Comparison of ENCODE assay signal across 1 cellular context in genomic region chr20:34375977-34376430, GRCh38.
TF ChIP-seq lines count a peak whose summit lies in the region.

No MANE protein-coding gene starts in this region.

TF ChIP-seq in HEK293, 187 proteins besides CTCF, POLR2A, EP300 and RAD21 (continued from another document and continues in another):
- TF ChIP-seq ZNF23 (tag by site-specific recombination; IDR thresholded peaks at IDR 0.05; ENCODE audit: borderline replicate concordance) (no peak), ZNF548 (tag by site-specific recombination; IDR thresholded peaks at IDR 0.05) (no peak), ZNF324 (tag by site-specific recombination; IDR thresholded peaks at IDR 0.05) (no peak), GLIS2 (tag by site-specific recombination; IDR thresholded peaks at IDR 0.05) (peak; percentile 18; the same call in 1 of the 2 replicates), ZNF670 (tag by site-specific recombination; IDR thresholded peaks at IDR 0.05; ENCODE audit: low read depth) (no peak), ZNF266 (tag by site-specific recombination; IDR thresholded peaks at IDR 0.05; ENCODE audit: low read depth) (no peak), GLI2 (tag by site-specific recombination; IDR thresholded peaks at IDR 0.05; ENCODE audit: borderline replicate concordance, low read depth) (no peak), ZNF211 (tag by site-specific recombination; IDR thresholded peaks at IDR 0.05; ENCODE audit: low read depth) (no peak), ZNF280D (tag by site-specific recombination; IDR thresholded peaks at IDR 0.05) (no peak), ZNF544 (tag by site-specific recombination; IDR thresholded peaks at IDR 0.05) (no peak), ZNF555 (tag by site-specific recombination; conservative IDR thresholded peaks at IDR 0.05) (no peak), ZIC2 (tag by site-specific recombination; IDR thresholded peaks at IDR 0.05) (no peak), ZBTB8A (tag by site-specific recombination; IDR thresholded peaks at IDR 0.05) (no peak), ZNF645 (tag by site-specific recombination; IDR thresholded peaks at IDR 0.05) (no peak), ZNF2 (tag by site-specific recombination; IDR thresholded peaks at IDR 0.05) (no peak), ZBTB1 (tag by site-specific recombination; IDR thresholded peaks at IDR 0.05) (no peak), OVOL3 (tag by site-specific recombination; IDR thresholded peaks at IDR 0.05) (no peak), ZNF449 (tag by site-specific recombination; IDR thresholded peaks at IDR 0.05) (no peak), ZNF707 (tag by site-specific recombination; IDR thresholded peaks at IDR 0.05) (no peak), ZNF114 (tag by site-specific recombination; IDR thresholded peaks at IDR 0.05) (no peak), ZNF202 (tag by site-specific recombination; IDR thresholded peaks at IDR 0.05; ENCODE audit: borderline replicate concordance) (no peak), KLF9 (tag by site-specific recombination; IDR thresholded peaks at IDR 0.05; ENCODE audit: low read depth) (no peak), ZNF580 (tag by site-specific recombination; IDR thresholded peaks at IDR 0.05) (no peak), HOXC10 (CRISPR knock-in tag; IDR thresholded peaks at IDR 0.05) (no peak), ZNF10 (tag by site-specific recombination; IDR thresholded peaks at IDR 0.05) (0 out of 2 replicates have a peak, but pooled peaks have one; percentile 14), ZNF248 (tag by site-specific recombination; IDR thresholded peaks at IDR 0.05) (no peak), TSHZ1 (tag by site-specific recombination; IDR thresholded peaks at IDR 0.05; ENCODE audit: borderline replicate concordance) (no peak), ZNF433 (tag by site-specific recombination; IDR thresholded peaks at IDR 0.05; ENCODE audit: low read depth) (no peak), KLF16 (tag by site-specific recombination; IDR thresholded peaks at IDR 0.05) (no peak), MYNN (tag by site-specific recombination; IDR thresholded peaks at IDR 0.05; ENCODE audit: borderline replicate concordance) (no peak), ZNF521 (tag by site-specific recombination; IDR thresholded peaks at IDR 0.05) (no peak), SP3 (tag by site-specific recombination; IDR thresholded peaks at IDR 0.05) (no peak), ZNF223 (tag by site-specific recombination; IDR thresholded peaks at IDR 0.05) (no peak), ZSCAN23 (tag by site-specific recombination; IDR thresholded peaks at IDR 0.05) (no peak), ZNF341 (tag by site-specific recombination; IDR thresholded peaks at IDR 0.05; ENCODE audit: low read depth) (no peak), ZNF138 (tag by site-specific recombination; IDR thresholded peaks at IDR 0.05; ENCODE audit: borderline replicate concordance) (no peak), ZNF76 (tag by site-specific recombination; IDR thresholded peaks at IDR 0.05; ENCODE audit: borderline replicate concordance, low read depth) (no peak), SCRT1 (tag by site-specific recombination; IDR thresholded peaks at IDR 0.05; ENCODE audit: borderline replicate concordance) (no peak), ZNF398 (tag by site-specific recombination; IDR thresholded peaks at IDR 0.05) (no peak), KLF10 (tag by site-specific recombination; IDR thresholded peaks at IDR 0.05) (no peak), ZNF488 (tag by site-specific recombination; IDR thresholded peaks at IDR 0.05) (no peak), ZNF335 (tag by site-specific recombination; conservative IDR thresholded peaks at IDR 0.05) (no peak), ZNF175 (tag by site-specific recombination; IDR thresholded peaks at IDR 0.05) (no peak), ZNF221 (tag by site-specific recombination; IDR thresholded peaks at IDR 0.05; ENCODE audit: borderline replicate concordance) (no peak), ZNF184 (tag by site-specific recombination; IDR thresholded peaks at IDR 0.05) (no peak), ZFHX2 (tag by site-specific recombination; conservative IDR thresholded peaks at IDR 0.05) (peak; percentile 42), KLF8 (tag by site-specific recombination; IDR thresholded peaks at IDR 0.05) (no peak), ZNF776 (tag by site-specific recombination; IDR thresholded peaks at IDR 0.05; ENCODE audit: borderline replicate concordance) (no peak), ZNF596 (tag by site-specific recombination; IDR thresholded peaks at IDR 0.05) (no peak), ZNF394 (tag by site-specific recombination; IDR thresholded peaks at IDR 0.05; ENCODE audit: borderline replicate concordance) (no peak)
- TF ChIP-seq, protein P1, sequence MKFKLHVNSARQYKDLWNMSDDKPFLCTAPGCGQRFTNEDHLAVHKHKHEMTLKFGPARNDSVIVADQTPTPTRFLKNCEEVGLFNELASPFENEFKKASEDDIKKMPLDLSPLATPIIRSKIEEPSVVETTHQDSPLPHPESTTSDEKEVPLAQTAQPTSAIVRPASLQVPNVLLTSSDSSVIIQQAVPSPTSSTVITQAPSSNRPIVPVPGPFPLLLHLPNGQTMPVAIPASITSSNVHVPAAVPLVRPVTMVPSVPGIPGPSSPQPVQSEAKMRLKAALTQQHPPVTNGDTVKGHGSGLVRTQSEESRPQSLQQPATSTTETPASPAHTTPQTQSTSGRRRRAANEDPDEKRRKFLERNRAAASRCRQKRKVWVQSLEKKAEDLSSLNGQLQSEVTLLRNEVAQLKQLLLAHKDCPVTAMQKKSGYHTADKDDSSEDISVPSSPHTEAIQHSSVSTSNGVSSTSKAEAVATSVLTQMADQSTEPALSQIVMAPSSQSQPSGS (tag by site-specific recombination; IDR thresholded peaks at IDR 0.05; ENCODE audit: low read depth), result peak; percentile 9; the same call in 1 of the 2 replicates
- TF ChIP-seq, protein P2, sequence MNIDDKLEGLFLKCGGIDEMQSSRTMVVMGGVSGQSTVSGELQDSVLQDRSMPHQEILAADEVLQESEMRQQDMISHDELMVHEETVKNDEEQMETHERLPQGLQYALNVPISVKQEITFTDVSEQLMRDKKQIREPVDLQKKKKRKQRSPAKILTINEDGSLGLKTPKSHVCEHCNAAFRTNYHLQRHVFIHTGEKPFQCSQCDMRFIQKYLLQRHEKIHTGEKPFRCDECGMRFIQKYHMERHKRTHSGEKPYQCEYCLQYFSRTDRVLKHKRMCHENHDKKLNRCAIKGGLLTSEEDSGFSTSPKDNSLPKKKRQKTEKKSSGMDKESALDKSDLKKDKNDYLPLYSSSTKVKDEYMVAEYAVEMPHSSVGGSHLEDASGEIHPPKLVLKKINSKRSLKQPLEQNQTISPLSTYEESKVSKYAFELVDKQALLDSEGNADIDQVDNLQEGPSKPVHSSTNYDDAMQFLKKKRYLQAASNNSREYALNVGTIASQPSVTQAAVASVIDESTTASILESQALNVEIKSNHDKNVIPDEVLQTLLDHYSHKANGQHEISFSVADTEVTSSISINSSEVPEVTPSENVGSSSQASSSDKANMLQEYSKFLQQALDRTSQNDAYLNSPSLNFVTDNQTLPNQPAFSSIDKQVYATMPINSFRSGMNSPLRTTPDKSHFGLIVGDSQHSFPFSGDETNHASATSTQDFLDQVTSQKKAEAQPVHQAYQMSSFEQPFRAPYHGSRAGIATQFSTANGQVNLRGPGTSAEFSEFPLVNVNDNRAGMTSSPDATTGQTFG (tag by site-specific recombination; IDR thresholded peaks at IDR 0.05; ENCODE audit: borderline replicate concordance), result no peak
- TF ChIP-seq, protein P3, sequence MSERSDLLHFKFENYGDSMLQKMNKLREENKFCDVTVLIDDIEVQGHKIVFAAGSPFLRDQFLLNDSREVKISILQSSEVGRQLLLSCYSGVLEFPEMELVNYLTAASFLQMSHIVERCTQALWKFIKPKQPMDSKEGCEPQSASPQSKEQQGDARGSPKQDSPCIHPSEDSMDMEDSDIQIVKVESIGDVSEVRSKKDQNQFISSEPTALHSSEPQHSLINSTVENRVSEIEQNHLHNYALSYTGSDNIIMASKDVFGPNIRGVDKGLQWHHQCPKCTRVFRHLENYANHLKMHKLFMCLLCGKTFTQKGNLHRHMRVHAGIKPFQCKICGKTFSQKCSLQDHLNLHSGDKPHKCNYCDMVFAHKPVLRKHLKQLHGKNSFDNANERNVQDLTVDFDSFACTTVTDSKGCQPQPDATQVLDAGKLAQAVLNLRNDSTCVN (tag by site-specific recombination; optimal IDR thresholded peaks at IDR 0.05), result no peak
